Comparison of ENCODE assay signal across 1 cellular context in genomic region chr5:103119765-103120606, GRCh38.
TF ChIP-seq lines count a peak whose summit lies in the region.

TSS of gene GIN1 (minus strand) at chr5:103120138. CDS start at chr5:103108707, 11,431 bp downstream.
TSS of gene PPIP5K2 (plus strand) at chr5:103120301. CDS start at chr5:103129590, 9,289 bp downstream.

TF ChIP-seq in HEK293, 187 proteins besides CTCF, POLR2A, EP300 and RAD21 (continued from another document):
- peak; percentile 92 for TF ChIP-seq ZNF518A (tag by site-specific recombination; conservative IDR thresholded peaks at IDR 0.05; ENCODE audit: low read depth)
- 0 out of 2 replicates have a peak, but pooled peaks have one; percentile 38 for TF ChIP-seq ZNF302 (tag by site-specific recombination; IDR thresholded peaks at IDR 0.05; ENCODE audit: low read depth)
- no peak; the same call in none of the 2 replicates for TF ChIP-seq WT1 (tag by site-specific recombination; IDR thresholded peaks at IDR 0.05)
- TF ChIP-seq FEZF1 (tag by site-specific recombination; IDR thresholded peaks at IDR 0.05): peak; percentile 92
- TF ChIP-seq ZNF112 (tag by site-specific recombination; IDR thresholded peaks at IDR 0.05): no peak
- no peak for TF ChIP-seq ZFP3 (tag by site-specific recombination; IDR thresholded peaks at IDR 0.05; ENCODE audit: low read depth)
- peak; percentile 53 for TF ChIP-seq ZBTB20 (tag by site-specific recombination; IDR thresholded peaks at IDR 0.05)
- TF ChIP-seq ZNF48 (tag by site-specific recombination; IDR thresholded peaks at IDR 0.05): no peak
- TF ChIP-seq ZNF664 (tag by site-specific recombination; IDR thresholded peaks at IDR 0.05): peak; percentile 73; the same call in 1 of the 2 replicates
- TF ChIP-seq SP2 (tag by site-specific recombination; IDR thresholded peaks at IDR 0.05): peak; percentile 93
- no peak for TF ChIP-seq MEIS1 (CRISPR knock-in tag; IDR thresholded peaks at IDR 0.05; ENCODE audit: borderline replicate concordance)
- TF ChIP-seq ZNF324 (tag by site-specific recombination; IDR thresholded peaks at IDR 0.05): peak; percentile 95
- TF ChIP-seq ZNF18 (tag by site-specific recombination; IDR thresholded peaks at IDR 0.05): peak; percentile 52; the same call in 1 of the 2 replicates
- 0 out of 2 replicates have a peak, but pooled peaks have one; percentile 12 for TF ChIP-seq ZNF433 (tag by site-specific recombination; IDR thresholded peaks at IDR 0.05; ENCODE audit: low read depth)
- no peak for TF ChIP-seq ZNF785 (tag by site-specific recombination; IDR thresholded peaks at IDR 0.05)
- peak; percentile 94 for TF ChIP-seq ZNF391 (tag by site-specific recombination; IDR thresholded peaks at IDR 0.05; ENCODE audit: borderline replicate concordance, low read depth)
- TF ChIP-seq ZNF394 (tag by site-specific recombination; IDR thresholded peaks at IDR 0.05; ENCODE audit: borderline replicate concordance): peak; percentile 81; the same call in 1 of the 2 replicates
- no peak for TF ChIP-seq ZNF292 (tag by site-specific recombination; IDR thresholded peaks at IDR 0.05; ENCODE audit: borderline replicate concordance, low read depth)
- peak; percentile 97 for TF ChIP-seq ZXDB (tag by site-specific recombination; IDR thresholded peaks at IDR 0.05)
- TF ChIP-seq ZNF837 (tag by site-specific recombination; IDR thresholded peaks at IDR 0.05): no peak
- TF ChIP-seq ZBTB17 (tag by site-specific recombination; IDR thresholded peaks at IDR 0.05): peak; percentile 92
- peak; percentile 85 for TF ChIP-seq PRDM4 (tag by site-specific recombination; IDR thresholded peaks at IDR 0.05)
- no peak for TF ChIP-seq BCL11A (tag by site-specific recombination; IDR thresholded peaks at IDR 0.05; ENCODE audit: low read depth)
- no peak for TF ChIP-seq ZSCAN23 (tag by site-specific recombination; IDR thresholded peaks at IDR 0.05)
- no peak for TF ChIP-seq ZNF529 (tag by site-specific recombination; IDR thresholded peaks at IDR 0.05; ENCODE audit: insufficient replicate concordance)
- peak; percentile 96 for TF ChIP-seq ZNF629 (tag by site-specific recombination; IDR thresholded peaks at IDR 0.05)
- TF ChIP-seq ZNF202 (tag by site-specific recombination; IDR thresholded peaks at IDR 0.05; ENCODE audit: borderline replicate concordance): no peak
- 0 out of 2 replicates have a peak, but pooled peaks have one; percentile 30 for TF ChIP-seq ZNF146 (tag by site-specific recombination; IDR thresholded peaks at IDR 0.05)
- peak; percentile 97 for TF ChIP-seq TRIM28 (IDR thresholded peaks at IDR 0.05; ENCODE audit: borderline replicate concordance, low read length)
- TF ChIP-seq ZNF157 (tag by site-specific recombination; IDR thresholded peaks at IDR 0.05): no peak
- TF ChIP-seq ZNF426 (tag by site-specific recombination; IDR thresholded peaks at IDR 0.05): no peak
- TF ChIP-seq REST (tag by site-specific recombination; IDR thresholded peaks at IDR 0.05): peak; percentile 59; the same call in 1 of the 2 replicates
- TF ChIP-seq ZNF248 (tag by site-specific recombination; IDR thresholded peaks at IDR 0.05): no peak
- no peak for TF ChIP-seq ZNF747 (tag by site-specific recombination; IDR thresholded peaks at IDR 0.05)
- peak; percentile 49; the same call in 1 of the 2 replicates for TF ChIP-seq ZNF239 (tag by site-specific recombination; IDR thresholded peaks at IDR 0.05)
- no peak for TF ChIP-seq ZNF214 (tag by site-specific recombination; IDR thresholded peaks at IDR 0.05; ENCODE audit: borderline replicate concordance)
- peak; percentile 31 for TF ChIP-seq ZBTB26 (tag by site-specific recombination; optimal IDR thresholded peaks at IDR 0.05)
- TF ChIP-seq ZNF449 (tag by site-specific recombination; IDR thresholded peaks at IDR 0.05): peak; percentile 50; the same call in 1 of the 2 replicates
- TF ChIP-seq ZNF155 (tag by site-specific recombination; IDR thresholded peaks at IDR 0.05): no peak
- no peak for TF ChIP-seq ZNF311 (tag by site-specific recombination; IDR thresholded peaks at IDR 0.05; ENCODE audit: borderline replicate concordance)
- TF ChIP-seq BCL11B (tag by site-specific recombination; IDR thresholded peaks at IDR 0.05; ENCODE audit: low read depth): peak; percentile 72
- peak; percentile 98 for TF ChIP-seq ZFP37 (tag by site-specific recombination; IDR thresholded peaks at IDR 0.05)
